In genomic region chr2:53088062-53088461, GRCh38 we compare ENCODE assay signal across 19 cellular contexts.
"Had no signal": no experiment of that assay in that cellular context is flagged by ENCODE, and none has a peak within 500 bp of the region (broad histone marks: within the 10 kb centered on the region; RNA-seq: fewer than 3 reads in every experiment).

No MANE protein-coding gene starts in this region.

- H3K9me3 ChIP-seq: suprapubic skin, upper lobe of left lung had no signal

- H3K36me3 ChIP-seq: cardiac muscle cell, suprapubic skin, upper lobe of left lung had no signal

- H3K27me3 ChIP-seq: cardiac muscle cell, dorsolateral prefrontal cortex, suprapubic skin, upper lobe of left lung had no signal

- H3K4me1 ChIP-seq: suprapubic skin, upper lobe of left lung had no signal

- H3K27ac ChIP-seq: cardiac muscle cell, dorsolateral prefrontal cortex, skin epidermis, suprapubic skin, upper lobe of left lung had no signal

- DNase-seq: activated CD4-positive, alpha-beta T cell treated with anti-CD3 and anti-CD28 coated beads, Interleukin-2, amount 50 U/mL, for 1 hour; activated CD8-positive, alpha-beta memory T cell treated with anti-CD3 and anti-CD28 coated beads for 24 hours; activated naive CD4-positive, alpha-beta T cell treated with Interleukin-2 at 50 U/mL for 16 hours; activated naive CD8-positive, alpha-beta T cell treated with anti-CD3 and anti-CD28 coated beads, Interleukin-2, amount 50 U/mL, for 24 hours; dorsolateral prefrontal cortex; endodermal cell; islet precursor cell; nucleus accumbens; stimulated activated CD4-positive, alpha-beta T cell treated with anti-CD3 and anti-CD28 coated beads, Interleukin-4, amount 100 ng/mL, for 24 hours; stimulated activated CD8-positive, alpha-beta memory T cell treated with anti-CD3 and anti-CD28 coated beads, Interleukin-4, amount 100 ng/mL, for 48 hours; T-helper 1 cell; T1000; upper lobe of left lung had no signal

- H3K4me3 ChIP-seq: cardiac muscle cell, dorsolateral prefrontal cortex, skin epidermis, suprapubic skin, upper lobe of left lung had no signal

- ATAC-seq: activated CD4-positive, CD25-positive, alpha-beta regulatory T cell treated with anti-CD3 and anti-CD28 coated beads, Interleukin-2, amount 50 U/mL, for 24 hours; activated naive CD8-positive, alpha-beta T cell treated with anti-CD3 and anti-CD28 coated beads, Interleukin-2, amount 50 U/mL, for 24 hours; left lobe of liver; natural killer cell treated with Interleukin-12 subunit alpha and Interleukin-12 subunit beta and Interleukin-15 and Interleukin-18, amount 100 ng/mL, for 72 hours had no signal
